28 cellular contexts compared by ENCODE assay signal in the genomic region with DNA sequence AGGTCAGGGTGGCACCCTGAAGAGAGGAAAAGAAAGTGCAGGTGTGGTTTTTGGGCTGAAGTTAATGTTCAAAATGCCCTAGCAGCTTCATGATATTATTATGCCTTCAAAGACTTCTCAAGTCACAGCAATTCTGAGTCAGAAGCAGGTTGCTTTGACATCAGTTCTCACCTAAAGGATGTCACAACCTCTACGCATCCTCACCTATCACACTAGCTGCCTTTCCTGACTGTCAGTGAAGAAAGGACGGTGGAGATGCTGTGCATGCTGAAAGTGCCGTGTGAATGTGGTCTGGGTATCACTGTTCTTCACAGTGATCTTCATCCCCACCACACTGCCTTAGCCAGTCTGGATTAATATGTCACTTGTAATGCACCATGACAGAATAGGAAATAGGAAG. TPM values are rescaled to one million over a fixed set of nuclear protein-coding genes. Genes with fewer than 3 reads are reported as not detected.
DNase-seq lines count a peak whose midpoint lies in the region; ATAC-seq and TF ChIP-seq lines count a peak whose summit lies in the region.
"Had no signal": no experiment of that assay in that cellular context is flagged by ENCODE, and none has a peak within 500 bp of the region (broad histone marks: within the 10 kb centered on the region; RNA-seq: fewer than 3 reads in every experiment).

No MANE protein-coding gene starts in this region.

- H3K4me1 Mint-ChIP-seq in T-helper 17 cell (peaks cover 5% of the 10 kb centered on the region), endodermal cell (peaks cover 4% of the 10 kb centered on the region)
- H3K4me1 Mint-ChIP-seq in activated T-helper 1 cell treated with anti-CD3 and anti-CD28 coated beads, Interleukin-12 subunit alpha, Interleukin-12 subunit beta, Interleukin-2, Interleukin-4 antibody, amounts not matched to agents 30 ng/mL and 10 ng/mL and 1 ng/mL, durations not matched to agents 14 hours and 24 hours and 36 hours (ENCODE audit: low read depth): peaks cover 62% of the 10 kb centered on the region
- peaks cover 41% of the 10 kb centered on the region for H3K4me1 Mint-ChIP-seq in stimulated activated effector memory CD8-positive, alpha-beta T cell treated with anti-CD3 and anti-CD28 coated beads, Interleukin-12 subunit alpha, Interleukin-12 subunit beta, amount 100 ng/mL, for 72 hours

- no peak overlapping the region for H3K27ac ChIP-seq in endodermal cell (ENCODE audit: low read depth, low read length)
- H3K27ac ChIP-seq: A549; BLaER1 treated with 17β-estradiol and CSF1 and Interleukin-3, amounts not matched to agents 10 nM and 100 nM; GM23248; HL-60; Peyer's patch had no signal

- intact Hi-C loops in activated T-helper 1 cell treated with anti-CD3 and anti-CD28 coated beads, Interleukin-12 subunit alpha, Interleukin-12 subunit beta, Interleukin-2, Interleukin-4 antibody, amounts not matched to agents 30 ng/mL and 10 ng/mL and 1 ng/mL, durations not matched to agents 14 hours and 24 hours and 36 hours (cut with micrococcal nuclease): loop anchor here (1.0 kb wide), 1 partner anchor 8 kb away; no protein-coding TSS in a partner anchor

- H3K4me3 ChIP-seq in endodermal cell (ENCODE audit: low read length): no peak overlapping the region
- H3K4me3 ChIP-seq: A549; BLaER1 treated with 17β-estradiol and CSF1 and Interleukin-3, amounts not matched to agents 10 nM and 100 nM; GM23248; Peyer's patch had no signal

- H3K9ac ChIP-seq in endodermal cell (ENCODE audit: extremely low read depth, low read length, poor library complexity, severe bottlenecking): no peak overlapping the region
- H3K9ac ChIP-seq: BLaER1 treated with 17β-estradiol and CSF1 and Interleukin-3, amounts not matched to agents 10 nM and 100 nM; GM23248 had no signal

- H3K9me3 Mint-ChIP-seq in activated naive CD4-positive, alpha-beta T cell treated with anti-CD3 and anti-CD28 coated beads, Interleukin-2, amount 50 U/mL, for 72 hours: no peaks in the 10 kb centered on the region
- H3K9me3 Mint-ChIP-seq in activated T-helper 1 cell treated with anti-CD3 and anti-CD28 coated beads, Interleukin-12 subunit alpha, Interleukin-12 subunit beta, Interleukin-2, Interleukin-4 antibody, amounts not matched to agents 30 ng/mL and 10 ng/mL and 1 ng/mL, durations not matched to agents 14 hours and 24 hours and 36 hours: no peaks in the 10 kb centered on the region
- no peaks in the 10 kb centered on the region for H3K9me3 Mint-ChIP-seq in stimulated activated effector memory CD8-positive, alpha-beta T cell treated with anti-CD3 and anti-CD28 coated beads, Interleukin-12 subunit alpha, Interleukin-12 subunit beta, amount 100 ng/mL, for 72 hours
- no peaks in the 10 kb centered on the region for H3K9me3 Mint-ChIP-seq in endodermal cell
- H3K9me3 Mint-ChIP-seq: CD4-positive, alpha-beta T cell had no signal

- no peaks in the 10 kb centered on the region for H3K27me3 Mint-ChIP-seq in T-helper 17 cell
- H3K27me3 Mint-ChIP-seq in activated T-helper 1 cell treated with anti-CD3 and anti-CD28 coated beads, Interleukin-12 subunit alpha, Interleukin-12 subunit beta, Interleukin-2, Interleukin-4 antibody, amounts not matched to agents 30 ng/mL and 10 ng/mL and 1 ng/mL, durations not matched to agents 14 hours and 24 hours and 36 hours (ENCODE audit: insufficient read depth): no peaks in the 10 kb centered on the region
- no peaks in the 10 kb centered on the region for H3K27me3 Mint-ChIP-seq in endodermal cell (ENCODE audit: insufficient read depth)
- H3K27me3 Mint-ChIP-seq: CD4-positive, alpha-beta T cell had no signal

- no peak for TF ChIP-seq CTCF in endodermal cell (conservative IDR thresholded peaks at IDR 0.05)

- no peaks in the 10 kb centered on the region for H3K4me1 ChIP-seq in endodermal cell (ENCODE audit: control insufficient read depth, insufficient read depth, low read length)
- H3K4me1 ChIP-seq: A549 had no signal

- peaks cover 17% of the 10 kb centered on the region in 2 donors for H3K36me3 Mint-ChIP-seq in activated naive CD4-positive, alpha-beta T cell treated with anti-CD3 and anti-CD28 coated beads, Interleukin-2, amount 50 U/mL, for 72 hours
- H3K36me3 Mint-ChIP-seq in T-helper 17 cell (ENCODE audit: low read depth): peaks cover 7% of the 10 kb centered on the region
- peaks cover 45% of the 10 kb centered on the region for H3K36me3 Mint-ChIP-seq in activated T-helper 1 cell treated with anti-CD3 and anti-CD28 coated beads, Interleukin-12 subunit alpha, Interleukin-12 subunit beta, Interleukin-2, Interleukin-4 antibody, amounts not matched to agents 30 ng/mL and 10 ng/mL and 1 ng/mL, durations not matched to agents 14 hours and 24 hours and 36 hours (ENCODE audit: low read depth)
- H3K36me3 Mint-ChIP-seq in stimulated activated effector memory CD8-positive, alpha-beta T cell treated with anti-CD3 and anti-CD28 coated beads, Interleukin-12 subunit alpha, Interleukin-12 subunit beta, amount 100 ng/mL, for 72 hours: peaks cover 85% of the 10 kb centered on the region
- peaks cover 73% of the 10 kb centered on the region for H3K36me3 Mint-ChIP-seq in endodermal cell (ENCODE audit: low read depth)

- DNase-seq in activated naive CD4-positive, alpha-beta T cell treated with anti-CD3 and anti-CD28 coated beads, Interleukin-2, amount 50 U/mL, for 72 hours (ENCODE audit: low spot score in 2 of 2): no peak
- DNase-seq in activated naive CD4-positive, alpha-beta T cell treated with Interleukin-2 at 50 U/mL for 16 hours: no peak
- DNase-seq in T-helper 17 cell: no peak
- DNase-seq in activated T-helper 1 cell treated with anti-CD3 and anti-CD28 coated beads, Interleukin-12 subunit alpha, Interleukin-12 subunit beta, Interleukin-2, Interleukin-4 antibody, amounts not matched to agents 30 ng/mL and 10 ng/mL and 1 ng/mL, durations not matched to agents 14 hours and 24 hours and 36 hours (ENCODE audit: low spot score): no peak
- no peak for DNase-seq in stimulated activated effector memory CD8-positive, alpha-beta T cell treated with anti-CD3 and anti-CD28 coated beads, Interleukin-12 subunit alpha, Interleukin-12 subunit beta, amount 100 ng/mL, for 72 hours (ENCODE audit: low spot score in 2 of 2)
- no peak for DNase-seq in endodermal cell
- no peak for DNase-seq in HuH-7.5 (ENCODE audit: low spot score)
- DNase-seq: AML-193; CD4-positive, alpha-beta T cell; COR-L47; DMS53; GM23248; H7; Karpas-422; NCI-H1092 treated with DMSO at 0.1 percent for 48 hours; NCI-H1436; NCI-H187; NCI-H2081 treated with DMSO at 0.1 percent for 48 hours; NCI-H2171; NCI-H226; NCI-H510A; NCI-H69; OCI-M1; Peyer's patch; SHP77 treated with DMSO at 0.1 percent for 48 hours had no signal

- H3K27ac Mint-ChIP-seq in activated naive CD4-positive, alpha-beta T cell treated with anti-CD3 and anti-CD28 coated beads, Interleukin-2, amount 50 U/mL, for 72 hours: no peak overlapping the region
- peak overlapping the region; percentile 47 for H3K27ac Mint-ChIP-seq in T-helper 17 cell
- peak overlapping the region; percentile 70 for H3K27ac Mint-ChIP-seq in activated T-helper 1 cell treated with anti-CD3 and anti-CD28 coated beads, Interleukin-12 subunit alpha, Interleukin-12 subunit beta, Interleukin-2, Interleukin-4 antibody, amounts not matched to agents 30 ng/mL and 10 ng/mL and 1 ng/mL, durations not matched to agents 14 hours and 24 hours and 36 hours
- H3K27ac Mint-ChIP-seq in stimulated activated effector memory CD8-positive, alpha-beta T cell treated with anti-CD3 and anti-CD28 coated beads, Interleukin-12 subunit alpha, Interleukin-12 subunit beta, amount 100 ng/mL, for 72 hours: peak overlapping the region; percentile 32
- H3K27ac Mint-ChIP-seq in endodermal cell: no peak overlapping the region
- H3K27ac Mint-ChIP-seq: CD4-positive, alpha-beta T cell had no signal

- H3K27me3 ChIP-seq in endodermal cell (ENCODE audit: control insufficient read depth, insufficient read depth, low read length, poor library complexity, severe bottlenecking): no peaks in the 10 kb centered on the region
- H3K27me3 ChIP-seq: BLaER1 treated with 17β-estradiol and CSF1 and Interleukin-3, amounts not matched to agents 10 nM and 100 nM; Peyer's patch had no signal

- peak; percentile 76 to 90 for ATAC-seq in activated naive CD4-positive, alpha-beta T cell treated with anti-CD3 and anti-CD28 coated beads, Interleukin-2, amount 50 U/mL, for 72 hours
- ATAC-seq in T-helper 17 cell: no peak
- ATAC-seq in stimulated activated effector memory CD8-positive, alpha-beta T cell treated with anti-CD3 and anti-CD28 coated beads, Interleukin-12 subunit alpha, Interleukin-12 subunit beta, amount 100 ng/mL, for 72 hours: peak; percentile 74
- ATAC-seq: A549 had no signal

- no peaks in the 10 kb centered on the region for H3K9me3 ChIP-seq in T-helper 17 cell (ENCODE audit: control insufficient read depth, low read length, poor library complexity, severe bottlenecking)
- no peaks in the 10 kb centered on the region for H3K9me3 ChIP-seq in endodermal cell (ENCODE audit: control insufficient read depth, low read length)
- H3K9me3 ChIP-seq: A549; BLaER1 treated with 17β-estradiol and CSF1 and Interleukin-3, amounts not matched to agents 10 nM and 100 nM; Peyer's patch had no signal

- H3K4me3 Mint-ChIP-seq in T-helper 17 cell (no peak overlapping the region), endodermal cell (no peak overlapping the region)
- H3K4me3 Mint-ChIP-seq in activated T-helper 1 cell treated with anti-CD3 and anti-CD28 coated beads, Interleukin-12 subunit alpha, Interleukin-12 subunit beta, Interleukin-2, Interleukin-4 antibody, amounts not matched to agents 30 ng/mL and 10 ng/mL and 1 ng/mL, durations not matched to agents 14 hours and 24 hours and 36 hours: peak overlapping the region; percentile 31
- no peak overlapping the region for H3K4me3 Mint-ChIP-seq in stimulated activated effector memory CD8-positive, alpha-beta T cell treated with anti-CD3 and anti-CD28 coated beads, Interleukin-12 subunit alpha, Interleukin-12 subunit beta, amount 100 ng/mL, for 72 hours
- H3K4me3 Mint-ChIP-seq: CD4-positive, alpha-beta T cell had no signal

- peaks cover 70% of the 10 kb centered on the region for H3K36me3 ChIP-seq in endodermal cell (ENCODE audit: control insufficient read depth, insufficient read depth, low read length)

- WGBS in endodermal cell (ENCODE audit: insufficient coverage in 1 of 2, insufficient read length in 1 of 2), 2 experiments: 75 to 95% methylated on average over 1 to 3 of the region's 3 CpGs

RNA-seq across cellular contexts. Expression of gene NPTN, which starts 49.6 kb away (rescaled TPM):
- 10 to 100 TPM; 37.2 to 38.4 TPM for total RNA-seq in activated naive CD4-positive, alpha-beta T cell treated with anti-CD3 and anti-CD28 coated beads, Interleukin-2, amount 50 U/mL, for 72 hours
- total RNA-seq in T-helper 17 cell: 10 to 100 TPM; 25.0 to 48.5 TPM
- 91.1 and 91.2 TPM in 2 replicates for total RNA-seq in activated T-helper 1 cell treated with anti-CD3 and anti-CD28 coated beads, Interleukin-12 subunit alpha, Interleukin-12 subunit beta, Interleukin-2, Interleukin-4 antibody, amounts not matched to agents 30 ng/mL and 10 ng/mL and 1 ng/mL, durations not matched to agents 14 hours and 24 hours and 36 hours
- 100 to 1,000 TPM in 1 of 2 donors, 10 to 100 TPM in 1; 85.4 to 110 TPM for total RNA-seq in endodermal cell
- 92.0 TPM for polyA plus RNA-seq in endodermal cell (2013, experiment 1 of 2)
- 83.4 TPM for polyA plus RNA-seq in endodermal cell (2013, experiment 2 of 2)

Comparison
In these comparisons a context has a peak if more than half of its experiments do, and no peak if none do; other contexts are left out.
1. H3K27ac Mint-ChIP-seq: peak in T-helper 17 cell (single experiment), activated T-helper 1 cell treated with anti-CD3 and anti-CD28 coated beads, Interleukin-12 subunit alpha, Interleukin-12 subunit beta, Interleukin-2, Interleukin-4 antibody, amounts not matched to agents 30 ng/mL and 10 ng/mL and 1 ng/mL, durations not matched to agents 14 hours and 24 hours and 36 hours (single experiment) and stimulated activated effector memory CD8-positive, alpha-beta T cell treated with anti-CD3 and anti-CD28 coated beads, Interleukin-12 subunit alpha, Interleukin-12 subunit beta, amount 100 ng/mL, for 72 hours (single experiment); none in activated naive CD4-positive, alpha-beta T cell treated with anti-CD3 and anti-CD28 coated beads, Interleukin-2, amount 50 U/mL, for 72 hours (0 of 2) and endodermal cell (single experiment).